ENCODE assay signal across 1 cellular context in genomic region chr3:142947799-142948575, GRCh38.
TF ChIP-seq lines count a peak whose summit lies in the region.

No MANE protein-coding gene starts in this region.

TF ChIP-seq in K562, 482 proteins besides CTCF, POLR2A, EP300 and RAD21:
- TF ChIP-seq JUND (IDR thresholded peaks at IDR 0.05; ENCODE audit: borderline replicate concordance, low read depth, low read length) (peak; percentile 78), JUND (tag; IDR thresholded peaks at IDR 0.05; ENCODE audit: borderline replicate concordance, low read depth, low read length) (peak; percentile 49; the same call in 1 of the 3 replicates), CXXC5 (CRISPR knock-in tag; IDR thresholded peaks at IDR 0.05) (no peak), GABPB1 (CRISPR knock-in tag; IDR thresholded peaks at IDR 0.05) (no peak), SMARCE1 (IDR thresholded peaks at IDR 0.05) (0 out of 2 replicates have a peak, but pooled peaks have one; percentile 38), KLF16 (IDR thresholded peaks at IDR 0.05) (no peak), NRF1 (conservative IDR thresholded peaks at IDR 0.05 in 1 of 2, IDR thresholded peaks at IDR 0.05 in 1 of 2) (no peak), COPS2 (conservative IDR thresholded peaks at IDR 0.05) (no peak), TEAD2 (tag; IDR thresholded peaks at IDR 0.05) (no peak), ARID1B (IDR thresholded peaks at IDR 0.05) (peak; percentile 29; the same call in 1 of the 2 replicates), BRD4 (IDR thresholded peaks at IDR 0.05) (no peak), ZNF77 (CRISPR knock-in tag; IDR thresholded peaks at IDR 0.05) (no peak), FOSL1 (tag; conservative IDR thresholded peaks at IDR 0.05) (peak; percentile 81), PTTG1 (tag; IDR thresholded peaks at IDR 0.05; ENCODE audit: low read depth) (no peak), BRCA1 (IDR thresholded peaks at IDR 0.05) (no peak), BRCA1 (CRISPR knock-in tag; IDR thresholded peaks at IDR 0.05) (no peak), ZNF655 (CRISPR knock-in tag; IDR thresholded peaks at IDR 0.05) (no peak), HLTF (IDR thresholded peaks at IDR 0.05) (no peak), PTBP1 (IDR thresholded peaks at IDR 0.05; ENCODE audit: low read depth, low read length) (no peak), ZHX1 (conservative IDR thresholded peaks at IDR 0.05; ENCODE audit: low read length) (no peak), HDAC3 (IDR thresholded peaks at IDR 0.05; ENCODE audit: borderline replicate concordance, partially characterized antibody) (no peak), YY1 (IDR thresholded peaks at IDR 0.05; ENCODE audit: borderline replicate concordance in 1 of 3, control insufficient read depth in 1 of 3, extremely low read depth in 1 of 3, insufficient read depth in 3 of 3, insufficient read length in 1 of 3, insufficient replicate concordance in 2 of 3, low read depth in 1 of 3, low read length in 2 of 3) (peak in 1 of 3 experiments; percentile 5), ZNF707 (CRISPR knock-in tag; conservative IDR thresholded peaks at IDR 0.05) (no peak), JUN (IDR thresholded peaks at IDR 0.05; ENCODE audit: borderline replicate concordance, low read depth, low read length) (peak; percentile 73; the same call in 1 of the 2 replicates), JUN (CRISPR knock-in tag; IDR thresholded peaks at IDR 0.05; ENCODE audit: borderline replicate concordance) (no peak), DPF2 (IDR thresholded peaks at IDR 0.05) (peak; percentile 46; the same call in 1 of the 2 replicates), IRF1 (CRISPR knock-in tag; IDR thresholded peaks at IDR 0.05; ENCODE audit: borderline replicate concordance) (no peak), FOS (IDR thresholded peaks at IDR 0.05; ENCODE audit: extremely low read depth, insufficient read length) (peak; percentile 25)
- TF ChIP-seq, protein P1, sequence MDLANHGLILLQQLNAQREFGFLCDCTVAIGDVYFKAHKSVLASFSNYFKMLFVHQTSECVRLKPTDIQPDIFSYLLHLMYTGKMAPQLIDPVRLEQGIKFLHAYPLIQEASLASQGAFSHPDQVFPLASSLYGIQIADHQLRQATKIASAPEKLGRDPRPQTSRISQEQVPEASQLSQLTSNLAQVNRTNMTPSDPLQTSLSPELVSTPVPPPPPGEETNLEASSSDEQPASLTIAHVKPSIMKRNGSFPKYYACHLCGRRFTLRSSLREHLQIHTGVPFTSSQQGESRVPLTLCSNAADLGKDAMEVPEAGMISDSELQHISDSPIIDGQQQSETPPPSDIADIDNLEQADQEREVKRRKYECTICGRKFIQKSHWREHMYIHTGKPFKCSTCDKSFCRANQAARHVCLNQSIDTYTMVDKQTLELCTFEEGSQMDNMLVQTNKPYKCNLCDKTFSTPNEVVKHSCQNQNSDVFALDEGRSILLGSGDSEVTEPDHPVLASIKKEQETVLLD (IDR thresholded peaks at IDR 0.05), result no peak
- TF ChIP-seq, protein P2, sequence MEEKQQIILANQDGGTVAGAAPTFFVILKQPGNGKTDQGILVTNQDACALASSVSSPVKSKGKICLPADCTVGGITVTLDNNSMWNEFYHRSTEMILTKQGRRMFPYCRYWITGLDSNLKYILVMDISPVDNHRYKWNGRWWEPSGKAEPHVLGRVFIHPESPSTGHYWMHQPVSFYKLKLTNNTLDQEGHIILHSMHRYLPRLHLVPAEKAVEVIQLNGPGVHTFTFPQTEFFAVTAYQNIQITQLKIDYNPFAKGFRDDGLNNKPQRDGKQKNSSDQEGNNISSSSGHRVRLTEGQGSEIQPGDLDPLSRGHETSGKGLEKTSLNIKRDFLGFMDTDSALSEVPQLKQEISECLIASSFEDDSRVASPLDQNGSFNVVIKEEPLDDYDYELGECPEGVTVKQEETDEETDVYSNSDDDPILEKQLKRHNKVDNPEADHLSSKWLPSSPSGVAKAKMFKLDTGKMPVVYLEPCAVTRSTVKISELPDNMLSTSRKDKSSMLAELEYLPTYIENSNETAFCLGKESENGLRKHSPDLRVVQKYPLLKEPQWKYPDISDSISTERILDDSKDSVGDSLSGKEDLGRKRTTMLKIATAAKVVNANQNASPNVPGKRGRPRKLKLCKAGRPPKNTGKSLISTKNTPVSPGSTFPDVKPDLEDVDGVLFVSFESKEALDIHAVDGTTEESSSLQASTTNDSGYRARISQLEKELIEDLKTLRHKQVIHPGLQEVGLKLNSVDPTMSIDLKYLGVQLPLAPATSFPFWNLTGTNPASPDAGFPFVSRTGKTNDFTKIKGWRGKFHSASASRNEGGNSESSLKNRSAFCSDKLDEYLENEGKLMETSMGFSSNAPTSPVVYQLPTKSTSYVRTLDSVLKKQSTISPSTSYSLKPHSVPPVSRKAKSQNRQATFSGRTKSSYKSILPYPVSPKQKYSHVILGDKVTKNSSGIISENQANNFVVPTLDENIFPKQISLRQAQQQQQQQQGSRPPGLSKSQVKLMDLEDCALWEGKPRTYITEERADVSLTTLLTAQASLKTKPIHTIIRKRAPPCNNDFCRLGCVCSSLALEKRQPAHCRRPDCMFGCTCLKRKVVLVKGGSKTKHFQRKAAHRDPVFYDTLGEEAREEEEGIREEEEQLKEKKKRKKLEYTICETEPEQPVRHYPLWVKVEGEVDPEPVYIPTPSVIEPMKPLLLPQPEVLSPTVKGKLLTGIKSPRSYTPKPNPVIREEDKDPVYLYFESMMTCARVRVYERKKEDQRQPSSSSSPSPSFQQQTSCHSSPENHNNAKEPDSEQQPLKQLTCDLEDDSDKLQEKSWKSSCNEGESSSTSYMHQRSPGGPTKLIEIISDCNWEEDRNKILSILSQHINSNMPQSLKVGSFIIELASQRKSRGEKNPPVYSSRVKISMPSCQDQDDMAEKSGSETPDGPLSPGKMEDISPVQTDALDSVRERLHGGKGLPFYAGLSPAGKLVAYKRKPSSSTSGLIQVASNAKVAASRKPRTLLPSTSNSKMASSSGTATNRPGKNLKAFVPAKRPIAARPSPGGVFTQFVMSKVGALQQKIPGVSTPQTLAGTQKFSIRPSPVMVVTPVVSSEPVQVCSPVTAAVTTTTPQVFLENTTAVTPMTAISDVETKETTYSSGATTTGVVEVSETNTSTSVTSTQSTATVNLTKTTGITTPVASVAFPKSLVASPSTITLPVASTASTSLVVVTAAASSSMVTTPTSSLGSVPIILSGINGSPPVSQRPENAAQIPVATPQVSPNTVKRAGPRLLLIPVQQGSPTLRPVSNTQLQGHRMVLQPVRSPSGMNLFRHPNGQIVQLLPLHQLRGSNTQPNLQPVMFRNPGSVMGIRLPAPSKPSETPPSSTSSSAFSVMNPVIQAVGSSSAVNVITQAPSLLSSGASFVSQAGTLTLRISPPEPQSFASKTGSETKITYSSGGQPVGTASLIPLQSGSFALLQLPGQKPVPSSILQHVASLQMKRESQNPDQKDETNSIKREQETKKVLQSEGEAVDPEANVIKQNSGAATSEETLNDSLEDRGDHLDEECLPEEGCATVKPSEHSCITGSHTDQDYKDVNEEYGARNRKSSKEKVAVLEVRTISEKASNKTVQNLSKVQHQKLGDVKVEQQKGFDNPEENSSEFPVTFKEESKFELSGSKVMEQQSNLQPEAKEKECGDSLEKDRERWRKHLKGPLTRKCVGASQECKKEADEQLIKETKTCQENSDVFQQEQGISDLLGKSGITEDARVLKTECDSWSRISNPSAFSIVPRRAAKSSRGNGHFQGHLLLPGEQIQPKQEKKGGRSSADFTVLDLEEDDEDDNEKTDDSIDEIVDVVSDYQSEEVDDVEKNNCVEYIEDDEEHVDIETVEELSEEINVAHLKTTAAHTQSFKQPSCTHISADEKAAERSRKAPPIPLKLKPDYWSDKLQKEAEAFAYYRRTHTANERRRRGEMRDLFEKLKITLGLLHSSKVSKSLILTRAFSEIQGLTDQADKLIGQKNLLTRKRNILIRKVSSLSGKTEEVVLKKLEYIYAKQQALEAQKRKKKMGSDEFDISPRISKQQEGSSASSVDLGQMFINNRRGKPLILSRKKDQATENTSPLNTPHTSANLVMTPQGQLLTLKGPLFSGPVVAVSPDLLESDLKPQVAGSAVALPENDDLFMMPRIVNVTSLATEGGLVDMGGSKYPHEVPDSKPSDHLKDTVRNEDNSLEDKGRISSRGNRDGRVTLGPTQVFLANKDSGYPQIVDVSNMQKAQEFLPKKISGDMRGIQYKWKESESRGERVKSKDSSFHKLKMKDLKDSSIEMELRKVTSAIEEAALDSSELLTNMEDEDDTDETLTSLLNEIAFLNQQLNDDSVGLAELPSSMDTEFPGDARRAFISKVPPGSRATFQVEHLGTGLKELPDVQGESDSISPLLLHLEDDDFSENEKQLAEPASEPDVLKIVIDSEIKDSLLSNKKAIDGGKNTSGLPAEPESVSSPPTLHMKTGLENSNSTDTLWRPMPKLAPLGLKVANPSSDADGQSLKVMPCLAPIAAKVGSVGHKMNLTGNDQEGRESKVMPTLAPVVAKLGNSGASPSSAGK (IDR thresholded peaks at IDR 0.05), result no peak
- TF ChIP-seq, protein P3, sequence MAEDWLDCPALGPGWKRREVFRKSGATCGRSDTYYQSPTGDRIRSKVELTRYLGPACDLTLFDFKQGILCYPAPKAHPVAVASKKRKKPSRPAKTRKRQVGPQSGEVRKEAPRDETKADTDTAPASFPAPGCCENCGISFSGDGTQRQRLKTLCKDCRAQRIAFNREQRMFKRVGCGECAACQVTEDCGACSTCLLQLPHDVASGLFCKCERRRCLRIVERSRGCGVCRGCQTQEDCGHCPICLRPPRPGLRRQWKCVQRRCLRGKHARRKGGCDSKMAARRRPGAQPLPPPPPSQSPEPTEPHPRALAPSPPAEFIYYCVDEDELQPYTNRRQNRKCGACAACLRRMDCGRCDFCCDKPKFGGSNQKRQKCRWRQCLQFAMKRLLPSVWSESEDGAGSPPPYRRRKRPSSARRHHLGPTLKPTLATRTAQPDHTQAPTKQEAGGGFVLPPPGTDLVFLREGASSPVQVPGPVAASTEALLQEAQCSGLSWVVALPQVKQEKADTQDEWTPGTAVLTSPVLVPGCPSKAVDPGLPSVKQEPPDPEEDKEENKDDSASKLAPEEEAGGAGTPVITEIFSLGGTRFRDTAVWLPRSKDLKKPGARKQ (CRISPR knock-in tag; IDR thresholded peaks at IDR 0.05), result no peak
- TF ChIP-seq, protein P4, sequence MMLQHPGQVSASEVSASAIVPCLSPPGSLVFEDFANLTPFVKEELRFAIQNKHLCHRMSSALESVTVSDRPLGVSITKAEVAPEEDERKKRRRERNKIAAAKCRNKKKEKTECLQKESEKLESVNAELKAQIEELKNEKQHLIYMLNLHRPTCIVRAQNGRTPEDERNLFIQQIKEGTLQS (IDR thresholded peaks at IDR 0.05), result peak; percentile 82
- TF ChIP-seq, protein P4 (CRISPR knock-in tag; conservative IDR thresholded peaks at IDR 0.05), result no peak
